Comparison of ENCODE assay signal across 30 cellular contexts in the genomic region with DNA sequence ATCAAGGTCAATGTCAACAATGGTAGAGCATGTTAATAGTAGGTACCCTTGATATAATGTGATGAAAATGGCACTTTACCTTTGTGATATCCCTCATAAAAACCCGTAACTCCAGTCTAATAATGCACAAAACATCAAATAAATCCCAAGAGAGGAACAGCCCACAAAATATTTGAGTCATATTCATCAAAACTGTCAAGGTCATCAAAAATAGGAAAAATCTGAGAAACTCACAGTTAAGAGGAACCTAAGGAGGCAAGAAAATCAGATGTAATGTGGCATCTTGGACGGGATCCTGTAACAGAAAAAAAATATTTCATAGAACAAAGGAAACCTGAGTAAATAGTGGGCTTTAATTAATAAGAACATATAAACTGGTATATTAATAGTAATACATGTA.
"Had no signal": no experiment of that assay in that cellular context is flagged by ENCODE, and none has a peak within 500 bp of the region (broad histone marks: within the 10 kb centered on the region; RNA-seq: fewer than 3 reads in every experiment).

No MANE protein-coding gene starts in this region.

- H3K9me3 ChIP-seq: ovary, psoas muscle, suprapubic skin, testis, tibial artery, transverse colon, upper lobe of left lung, vagina had no signal

- H3K27ac ChIP-seq: neural progenitor cell, ovary, parathyroid adenoma, psoas muscle, skin epidermis, spleen, suprapubic skin, testis, tibial artery, transverse colon, upper lobe of left lung, vagina had no signal

- H3K4me3 ChIP-seq: neural progenitor cell, ovary, psoas muscle, skin epidermis, smooth muscle cell, spleen, suprapubic skin, testis, tibial artery, transverse colon, upper lobe of left lung, vagina had no signal

- H3K79me2 ChIP-seq: parathyroid adenoma had no signal

- H3K9ac ChIP-seq: neural progenitor cell, parathyroid adenoma had no signal

- H3K27me3 ChIP-seq: neural progenitor cell, ovary, testis, upper lobe of left lung, vagina had no signal

- ATAC-seq: naive thymus-derived CD4-positive, alpha-beta T cell; natural killer cell; psoas muscle; right cardiac atrium; sciatic nerve; stimulated activated memory B cell treated with anti-CD40 and anti-IgM and Interleukin-4, amounts not matched to agents 10 μg/mL and 1 μg/mL and 100 μg/mL, for 72 hours; stimulated activated naive CD8-positive, alpha-beta T cell treated with anti-CD3 and anti-CD28 coated beads, Interleukin-15, amount 100 ng/mL, for 72 hours; stimulated activated naive CD8-positive, alpha-beta T cell treated with anti-CD3 and anti-CD28 coated beads, Interleukin-15, Interleukin-2, amounts not matched to agents 100 U/mL and 50 U/mL, for 24 hours had no signal

- DNase-seq: naive thymus-derived CD4-positive, alpha-beta T cell; natural killer cell; occipital lobe; ovary; posterior cingulate gyrus; psoas muscle; right cardiac atrium; spleen; stimulated activated CD4-positive, alpha-beta T cell treated with anti-CD3 and anti-CD28 coated beads, Interleukin-12 subunit alpha, Interleukin-12 subunit beta, amount 100 ng/mL, for 4 hours; stimulated activated CD4-positive, alpha-beta T cell treated with anti-CD3 and anti-CD28 coated beads, Interleukin-1b, Interleukin-23, amount 100 ng/mL, for 48 hours; stimulated activated CD4-positive, alpha-beta T cell treated with anti-CD3 and anti-CD28 coated beads, Interleukin-4, amount 100 ng/mL, for 1 hour; stimulated activated CD4-positive, alpha-beta T cell treated with anti-CD3 and anti-CD28 coated beads, Interleukin-4, amount 100 ng/mL, for 4 hours; stimulated activated CD8-positive, alpha-beta memory T cell treated with anti-CD3 and anti-CD28 coated beads, Interleukin-4, amount 100 ng/mL, for 48 hours; stimulated activated naive CD4-positive, alpha-beta T cell; stimulated activated naive CD8-positive, alpha-beta T cell treated with anti-CD3 and anti-CD28 coated beads, Interleukin-15, amount 100 ng/mL, for 72 hours; stimulated activated naive CD8-positive, alpha-beta T cell treated with anti-CD3 and anti-CD28 coated beads, Interleukin-15, Interleukin-2, amounts not matched to agents 100 U/mL and 50 U/mL, for 24 hours; substantia nigra; testis; tibial artery; transverse colon; upper lobe of left lung had no signal

- H3K36me3 ChIP-seq: neural progenitor cell, ovary, spleen, suprapubic skin, tibial artery, transverse colon, upper lobe of left lung, vagina had no signal

- H3K4me2 ChIP-seq: neural progenitor cell, smooth muscle cell had no signal

- FAIRE-seq: urothelium cell line had no signal

- H3K4me1 ChIP-seq: neural progenitor cell, parathyroid adenoma, psoas muscle, spleen, suprapubic skin, testis, tibial artery, transverse colon, upper lobe of left lung, vagina had no signal

- H2AFZ ChIP-seq: neural progenitor cell, parathyroid adenoma had no signal
